16 cellular contexts compared by ENCODE assay signal in genomic region chr7:139471740-139472353, GRCh38. TPM values are rescaled to one million over a fixed set of nuclear protein-coding genes. Genes with fewer than 3 reads are reported as not detected.
DNase-seq lines count a peak whose midpoint lies in the region; ATAC-seq, FAIRE-seq and TF ChIP-seq lines count a peak whose summit lies in the region.
"Had no signal": no experiment of that assay in that cellular context is flagged by ENCODE, and none has a peak within 500 bp of the region (broad histone marks: within the 10 kb centered on the region; RNA-seq: fewer than 3 reads in every experiment).

No MANE protein-coding gene starts in this region.

- H3K9ac ChIP-seq in GM23248, result no peak overlapping the region

- H3K9me3 ChIP-seq in GM23248 (ENCODE audit: low read depth) (peaks cover 3% of the 10 kb centered on the region), psoas muscle (peaks cover 6% of the 10 kb centered on the region), mucosa of descending colon (peaks cover 6% of the 10 kb centered on the region)
- H3K9me3 ChIP-seq: BE2C, prostate gland had no signal

- no peaks in the 10 kb centered on the region for H3K9me2 ChIP-seq in GM23248 (ENCODE audit: insufficient read depth)

- WGBS in GM23248 (ENCODE audit: low coverage in 1 of 2, low lambda C conversion rate in 2 of 2, missing lambda C conversion rate in 2 of 2), 2 experiments, result 56 to 58% methylated on average over 7 of the region's 7 CpGs
- WGBS in psoas muscle, 3 donors, result 38 to 44% (median 40%) methylated on average over 7 of the region's 7 CpGs

- intact Hi-C loops in psoas muscle (cut with DNase I), result no loop called here
- intact Hi-C loops in mucosa of descending colon (cut with DNase I, micrococcal nuclease), result no loop called here

- H2AFZ ChIP-seq in GM23248, result no peak overlapping the region

- FAIRE-seq in RCC 7860 (lab: Jason Lieb, UNC), result peak; percentile 70
- FAIRE-seq: keratinocyte had no signal

- peak; percentile 27 for DNase-seq in GM23248
- DNase-seq in RCC 7860 (ENCODE audit: low spot score), result peak; percentile 55
- peak; percentile 41 for DNase-seq in fibroblast of villous mesenchyme (ENCODE audit: low read depth)
- no peak for DNase-seq in psoas muscle
- no peak for DNase-seq in NCI-H510A (lab: John Stamatoyannopoulos, UW)
- DNase-seq in mucosa of descending colon, result no peak
- DNase-seq: activated gamma-delta T cell; BE2C; DMS79; effector CD8-positive, alpha-beta T cell; NCI-H1105 had no signal

- no peaks in the 10 kb centered on the region for H3K4me1 ChIP-seq in GM23248 (ENCODE audit: insufficient read depth)
- H3K4me1 ChIP-seq in psoas muscle, result peaks cover 7% of the 10 kb centered on the region
- H3K4me1 ChIP-seq in mucosa of descending colon (ENCODE audit: low read depth), result no peaks in the 10 kb centered on the region
- H3K4me1 ChIP-seq: BE2C, prostate gland had no signal

- no peaks in the 10 kb centered on the region for H3K36me3 ChIP-seq in GM23248 (ENCODE audit: low read depth)
- no peaks in the 10 kb centered on the region for H3K36me3 ChIP-seq in psoas muscle (ENCODE audit: insufficient read depth in 1 of 2, low read depth in 1 of 2)
- no peaks in the 10 kb centered on the region for H3K36me3 ChIP-seq in mucosa of descending colon (ENCODE audit: low read depth)
- H3K36me3 ChIP-seq: BE2C, prostate gland had no signal

- ATAC-seq in psoas muscle (peak; percentile 63 to 92 (median 85)), mucosa of descending colon (no peak), HG03108 (IDR thresholded peaks at IDR 0.05; ENCODE audit: unreplicated experiment) (no peak), GM19452 (IDR thresholded peaks at IDR 0.05; ENCODE audit: unreplicated experiment) (no peak)

- H3K27me3 ChIP-seq in GM23248 (replicated peaks; ENCODE audit: insufficient read depth) (no peaks in the 10 kb centered on the region), psoas muscle (ENCODE audit: insufficient read depth in 3 of 3, low read length in 2 of 3) (no peaks in the 10 kb centered on the region)
- H3K27me3 ChIP-seq: BE2C had no signal

- in situ Hi-C loops in GM23248 (cut with MboI), result no loop called here

- H3K27ac ChIP-seq in GM23248 (no peak overlapping the region), psoas muscle (no peak overlapping the region)
- H3K27ac ChIP-seq: prostate gland, SK-N-MC had no signal

- no peaks in the 10 kb centered on the region for H3K79me2 ChIP-seq in GM23248 (ENCODE audit: insufficient read depth)

- H3F3A ChIP-seq in GM23248 (ENCODE audit: insufficient read depth), result no peaks in the 10 kb centered on the region

- no peak overlapping the region for H3K4me2 ChIP-seq in GM23248 (ENCODE audit: unreplicated experiment)

- H4K20me1 ChIP-seq in GM23248 (ENCODE audit: insufficient read depth), result no peaks in the 10 kb centered on the region

- TF ChIP-seq CTCF in fibroblast of villous mesenchyme (IDR thresholded peaks at IDR 0.05; ENCODE audit: insufficient read depth, low read depth, low read length) (no peak), psoas muscle (IDR thresholded peaks at IDR 0.05) (no peak), mucosa of descending colon (IDR thresholded peaks at IDR 0.05) (no peak)

- H3K4me3 ChIP-seq in GM23248, result no peak overlapping the region
- no peak overlapping the region for H3K4me3 ChIP-seq in fibroblast of villous mesenchyme (ENCODE audit: low read depth, low read length)
- no peak overlapping the region for H3K4me3 ChIP-seq in psoas muscle
- H3K4me3 ChIP-seq in mucosa of descending colon, result no peak overlapping the region
- H3K4me3 ChIP-seq: prostate gland, SK-N-MC had no signal

RNA-seq across cellular contexts. Expression of gene KLRG2, which starts 11.6 kb away (rescaled TPM):
- total RNA-seq in GM23248 (2014; rRNA removed; shearing (Covaris generic)), result 0.65 TPM in 1 of 2 replicates, not detected in the other
- polyA plus RNA-seq in GM23248 (2016; fragmentation: Nextera tagmentation; extraction: Ambion mirVana) (not detected in 2 replicates), psoas muscle (under 1 TPM in 2 of 3 donors, not detected in 1; 0.04 TPM)
- total RNA-seq in fibroblast of villous mesenchyme (not detected in 2 replicates), psoas muscle (not detected), mucosa of descending colon (not detected)

RNA-seq across cellular contexts. Expression of gene CLEC2L, which starts 51.6 kb away (rescaled TPM):
- not detected in 2 replicates for total RNA-seq in GM23248 (2014; rRNA removed; shearing (Covaris generic))
- polyA plus RNA-seq in GM23248 (2016; fragmentation: Nextera tagmentation; extraction: Ambion mirVana) (not detected in 2 replicates), psoas muscle (1 to 10 TPM in 1 of 3 donors, under 1 TPM in 2; 0.12 to 1.3 (median 0.85) TPM)
- total RNA-seq in fibroblast of villous mesenchyme (not detected in 2 replicates), psoas muscle (1 to 10 TPM in 1 of 4 donors, under 1 TPM in 2, not detected in 1; 0.66 to 1.5 (median 0.82) TPM), mucosa of descending colon (not detected)
- polyA plus RNA-seq: keratinocyte had no signal

Comparison
In these comparisons a context has a peak if more than half of its experiments do, and no peak if none do; other contexts are left out.
1. DNase-seq: peak in GM23248 (single experiment), RCC 7860 (single experiment) and fibroblast of villous mesenchyme (single experiment); none in psoas muscle (0 of 2), NCI-H510A (single experiment) and mucosa of descending colon (0 of 3).
2. ATAC-seq: peak in psoas muscle (4 of 4); none in mucosa of descending colon (single experiment), HG03108 (single experiment) and GM19452 (single experiment).